In the genomic region with DNA sequence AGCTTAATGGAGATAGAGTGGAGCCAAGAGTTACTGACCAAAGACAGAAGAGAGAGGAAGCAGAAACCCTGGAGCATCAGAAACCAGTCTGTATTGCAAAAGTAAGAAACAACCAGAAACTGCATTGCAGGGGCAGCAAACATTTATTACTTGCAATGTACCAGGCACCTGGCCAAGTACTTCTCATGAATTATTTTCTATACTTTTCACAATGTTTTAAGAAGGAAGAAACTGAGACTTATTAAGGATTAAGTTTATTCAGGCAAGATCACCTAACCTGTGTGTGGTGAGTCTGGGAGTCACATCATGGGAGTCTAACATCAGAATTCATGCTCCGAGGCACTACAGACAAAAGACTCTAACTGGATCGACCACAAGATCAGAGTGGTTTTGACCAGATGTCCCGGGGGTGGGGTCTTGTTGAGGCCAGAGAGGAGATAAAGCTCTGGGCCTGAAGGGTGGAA, we compare ENCODE assay signal across 14 cellular contexts. TPM values are rescaled to one million over a fixed set of nuclear protein-coding genes. Genes with fewer than 3 reads are reported as not detected.
DNase-seq lines count a peak whose midpoint lies in the region; FAIRE-seq and TF ChIP-seq lines count a peak whose summit lies in the region.
"Had no signal": no experiment of that assay in that cellular context is flagged by ENCODE, and none has a peak within 500 bp of the region (broad histone marks: within the 10 kb centered on the region; RNA-seq: fewer than 3 reads in every experiment).

No MANE protein-coding gene starts in this region.

- no peaks in the 10 kb centered on the region for H3K9me1 ChIP-seq in keratinocyte (ENCODE audit: control insufficient read depth, extremely low read depth, insufficient read depth, low read length)

- H3K4me2 ChIP-seq in keratinocyte (ENCODE audit: control insufficient read depth, extremely low read depth, insufficient read depth, low read depth, low read length): no peak overlapping the region

- no peaks in the 10 kb centered on the region for H3K27me3 ChIP-seq in keratinocyte (ENCODE audit: control insufficient read depth, extremely low read depth, insufficient read depth, low read length)
- no peaks in the 10 kb centered on the region for H3K27me3 ChIP-seq in sigmoid colon
- H3K27me3 ChIP-seq: dorsolateral prefrontal cortex, tibial artery had no signal

- TF ChIP-seq CTCF in astrocyte of the spinal cord (IDR thresholded peaks at IDR 0.05; ENCODE audit: low read depth, low read length) (no peak), keratinocyte (optimal IDR thresholded peaks at IDR 0.05 in 1 of 3, IDR thresholded peaks at IDR 0.05 in 1 of 3, conservative IDR thresholded peaks at IDR 0.05 in 1 of 3; ENCODE audit: extremely low read depth in 1 of 3, insufficient read depth in 2 of 3, low read length in 3 of 3) (no peak), sigmoid colon (IDR thresholded peaks at IDR 0.05) (no peak), coronary artery (IDR thresholded peaks at IDR 0.05) (no peak)

- no peak for TF ChIP-seq EP300 in sigmoid colon (IDR thresholded peaks at IDR 0.05)

- H3K9ac ChIP-seq in keratinocyte (ENCODE audit: control insufficient read depth, extremely low read depth, insufficient read depth, low read length): no peak overlapping the region

- H3K36me3 ChIP-seq in keratinocyte (ENCODE audit: control insufficient read depth in 2 of 2, extremely low read depth in 1 of 2, insufficient read depth in 2 of 2, low read length in 2 of 2) (no peaks in the 10 kb centered on the region), sigmoid colon (no peaks in the 10 kb centered on the region)
- H3K36me3 ChIP-seq: tibial artery had no signal

- no peaks in the 10 kb centered on the region for H3K79me2 ChIP-seq in keratinocyte (ENCODE audit: control insufficient read depth, insufficient read depth, low read length)

- H2AFZ ChIP-seq in keratinocyte (ENCODE audit: control insufficient read depth, low read length): no peak overlapping the region

- FAIRE-seq in keratinocyte (lab: Jason Lieb, UNC): no peak

- no peaks in the 10 kb centered on the region for H3K9me3 ChIP-seq in keratinocyte (ENCODE audit: control insufficient read depth, low read depth, low read length)
- H3K9me3 ChIP-seq in sigmoid colon: no peaks in the 10 kb centered on the region
- H3K9me3 ChIP-seq: tibial artery had no signal

- DNase-seq in A172 (ENCODE audit: low spot score) (peak; percentile 32), H4 (ENCODE audit: low spot score) (peak; percentile 28), astrocyte of the spinal cord (ENCODE audit: low read depth, low spot score) (peak; percentile 95), keratinocyte (ENCODE audit: low read depth, low spot score) (no peak), 8988T (no peak), sigmoid colon (no peak), coronary artery (ENCODE audit: low spot score) (no peak)
- DNase-seq in stimulated activated naive CD4-positive, alpha-beta T cell treated with Interleukin-2 at 50 U/mL for 16 hours (lab: John Stamatoyannopoulos, UW): no peak
- DNase-seq: activated naive CD4-positive, alpha-beta T cell treated with anti-CD3 and anti-CD28 coated beads, Interleukin-2, amount 10 ng/mL, durations not matched to agents 7 days and 5 days; dorsolateral prefrontal cortex; GDM1; hippocampal formation; NCI-H524 treated with DMSO at 0.1 percent for 48 hours; tibial artery had no signal

- TF ChIP-seq POLR2A in sigmoid colon (IDR thresholded peaks at IDR 0.05): no peak

- H3K4me3 ChIP-seq in astrocyte of the spinal cord (ENCODE audit: low read depth, low read length) (no peak overlapping the region), keratinocyte (ENCODE audit: control insufficient read depth in 2 of 3, extremely low read depth in 1 of 3, insufficient read depth in 2 of 3, low read depth in 1 of 3, low read length in 3 of 3) (no peak overlapping the region), sigmoid colon (no peak overlapping the region), coronary artery (no peak overlapping the region)
- H3K4me3 ChIP-seq: dorsolateral prefrontal cortex, tibial artery had no signal

- in situ Hi-C loops in astrocyte of the spinal cord (cut with HindIII; ENCODE audit: low sequenced_read_pairs): no loop called here

- peaks cover 16% of the 10 kb centered on the region for H3K4me1 ChIP-seq in keratinocyte (ENCODE audit: control insufficient read depth, extremely low read depth, insufficient read depth, low read length)
- no peaks in the 10 kb centered on the region for H3K4me1 ChIP-seq in sigmoid colon

- peak overlapping the region; percentile 3 for H3K27ac ChIP-seq in keratinocyte (ENCODE audit: control insufficient read depth, insufficient read depth, low read length)
- H3K27ac ChIP-seq in sigmoid colon: no peak overlapping the region
- peak overlapping the region in 1 of 2 donors; percentile 3 for H3K27ac ChIP-seq in coronary artery
- H3K27ac ChIP-seq: dorsolateral prefrontal cortex, tibial artery had no signal

- no peaks in the 10 kb centered on the region for H4K20me1 ChIP-seq in keratinocyte (ENCODE audit: control insufficient read depth, extremely low read depth, insufficient read depth, low read length)

- intact Hi-C loops in sigmoid colon (cut with DNase I): no loop called here

- 45 to 65% methylated on average over 3 of the region's 3 CpGs for WGBS in sigmoid colon, 2 donors

- dilution Hi-C loops in keratinocyte (cut with MboI; ENCODE audit: extremely low pct_ligation_motif_present, low sequenced_read_pairs): no loop called here

RNA-seq across cellular contexts. Expression of a gene that starts 47.4 kb away (rescaled TPM):
- total RNA-seq in A172 (2014; rRNA removed; shearing (Covaris generic)): 6.0 and 6.5 TPM in 2 replicates
- 0.12 and 0.33 TPM in 2 replicates for total RNA-seq in H4 (2014; rRNA removed; shearing (Covaris generic))
- 1.1 to 1.8 TPM (median 1.2 TPM) in 3 replicates for polyA plus RNA-seq in keratinocyte
- polyA plus RNA-seq in keratinocyte (2011; ENCODE audit: low read depth): 1.4 TPM
- polyA plus RNA-seq in keratinocyte (2011; cell fraction: cytosol; rRNA removed): 0.38 and 0.69 TPM in 2 replicates
- polyA plus RNA-seq in keratinocyte (2011; cell fraction: nucleus; rRNA removed): 2.0 and 2.8 TPM in 2 replicates
- polyA plus RNA-seq in keratinocyte (2012; ENCODE audit: low replicate concordance): 0.41 and 0.86 TPM in 2 replicates
- polyA minus RNA-seq in keratinocyte: 1.9 to 3.1 TPM (median 2.2 TPM) in 3 replicates
- polyA minus RNA-seq in keratinocyte (2011; cell fraction: cytosol; rRNA and poly(A)+ RNA removed): 0.58 TPM
- polyA minus RNA-seq in keratinocyte (2011; cell fraction: nucleus; rRNA and poly(A)+ RNA removed): 2.5 and 3.3 TPM in 2 replicates
- 1 to 10 TPM; 1.3 to 4.2 (median 3.2) TPM for total RNA-seq in sigmoid colon
- under 1 TPM in 2 of 3 donors, not detected in 1; 0.60 to 0.96 TPM for polyA plus RNA-seq in sigmoid colon

Comparison
In these comparisons a context has a peak if more than half of its experiments do, and no peak if none do; other contexts are left out.
1. DNase-seq: peak in A172 (single experiment), H4 (single experiment) and astrocyte of the spinal cord (single experiment); none in keratinocyte (single experiment), 8988T (single experiment), sigmoid colon (single experiment), stimulated activated naive CD4-positive, alpha-beta T cell treated with Interleukin-2 at 50 U/mL for 16 hours (single experiment) and coronary artery (single experiment).